ENCODE assay signal across 24 cellular contexts in the genomic region with DNA sequence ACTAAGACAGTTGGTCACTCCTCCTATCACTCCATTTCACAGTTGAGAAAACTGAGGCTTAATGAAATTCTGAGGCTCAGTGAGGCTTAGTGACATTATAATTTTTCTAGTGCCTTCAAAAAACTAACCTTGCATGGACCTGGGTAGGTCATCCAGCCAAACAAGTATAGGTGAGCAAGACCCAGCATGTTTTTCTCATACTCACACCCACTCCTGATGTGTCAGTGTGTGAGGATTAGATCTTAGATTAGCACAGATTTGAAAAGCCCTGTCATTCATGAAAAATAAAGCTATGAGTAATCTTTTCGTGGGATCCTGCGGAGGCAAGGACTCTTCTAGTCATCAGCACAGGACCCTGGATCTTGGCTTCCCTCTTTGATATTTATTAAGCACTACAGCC.
DNase-seq lines count a peak whose midpoint lies in the region; ATAC-seq and TF ChIP-seq lines count a peak whose summit lies in the region.
"Had no signal": no experiment of that assay in that cellular context is flagged by ENCODE, and none has a peak within 500 bp of the region (broad histone marks: within the 10 kb centered on the region; RNA-seq: fewer than 3 reads in every experiment).

No MANE protein-coding gene starts in this region.

- peaks cover 51% of the 10 kb centered on the region for H3K4me1 ChIP-seq in foreskin keratinocyte
- H3K4me1 ChIP-seq: ascending aorta had no signal

- H3K27me3 Mint-ChIP-seq in stimulated activated naive CD8-positive, alpha-beta T cell treated with anti-CD3 and anti-CD28 coated beads, Interleukin-15, amount 100 ng/mL, for 72 hours = peaks cover 5% of the 10 kb centered on the region
- peaks cover 4% of the 10 kb centered on the region for H3K27me3 Mint-ChIP-seq in activated T-helper 17 cell treated with anti-CD3 and anti-CD28 coated beads, Interleukin-2, amount 50 U/mL, for 72 hours

- H3K27me3 ChIP-seq in foreskin keratinocyte = no peaks in the 10 kb centered on the region
- H3K27me3 ChIP-seq: ascending aorta; BLaER1 treated with 17β-estradiol and CSF1 and Interleukin-3, amounts not matched to agents 10 nM and 100 nM had no signal

- DNase-seq in stimulated activated naive CD8-positive, alpha-beta T cell treated with anti-CD3 and anti-CD28 coated beads, Interleukin-15, Interleukin-2, amounts not matched to agents 100 U/mL and 50 U/mL, for 24 hours = no peak
- no peak for DNase-seq in stimulated activated naive CD8-positive, alpha-beta T cell treated with anti-CD3 and anti-CD28 coated beads, Interleukin-15, amount 100 ng/mL, for 72 hours
- DNase-seq in foreskin keratinocyte (peak; percentile 86 to 91), OCI-M1 (lab: John Stamatoyannopoulos, UW) (no peak), NCI-H2107 treated with DMSO at 0.1 percent for 48 hours (lab: John Stamatoyannopoulos, UW; ENCODE audit: unreplicated experiment) (no peak)
- DNase-seq: activated CD4-positive, alpha-beta memory T cell treated with anti-CD3 and anti-CD28 coated beads, Interleukin-2, amount 10 ng/mL, durations not matched to agents 7 days and 5 days; activated CD4-positive, CD25-positive, alpha-beta regulatory T cell; activated naive CD4-positive, alpha-beta T cell treated with anti-CD3 and anti-CD28 coated beads for 36 hours; activated T-cell treated with anti-CD3 and anti-CD28 coated beads for 4 hours; Calu3; foreskin fibroblast; mesendoderm; naive B cell; NCI-H1105; NCI-H2081 treated with DMSO at 0.1 percent for 48 hours; NCI-H446; NCI-H82; occipital lobe; SHP77 had no signal

- H3K4me1 Mint-ChIP-seq in stimulated activated naive CD8-positive, alpha-beta T cell treated with anti-CD3 and anti-CD28 coated beads, Interleukin-15, amount 100 ng/mL, for 72 hours = no peaks in the 10 kb centered on the region
- H3K4me1 Mint-ChIP-seq in activated T-helper 17 cell treated with anti-CD3 and anti-CD28 coated beads, Interleukin-2, amount 50 U/mL, for 72 hours = peaks cover 5% of the 10 kb centered on the region
- H3K4me1 Mint-ChIP-seq: activated CD4-positive, alpha-beta memory T cell treated with anti-CD3 and anti-CD28 coated beads, Interleukin-2, amount 10 ng/mL, durations not matched to agents 7 days and 5 days; naive B cell had no signal

- no peak overlapping the region for H3K27ac Mint-ChIP-seq in stimulated activated naive CD8-positive, alpha-beta T cell treated with anti-CD3 and anti-CD28 coated beads, Interleukin-15, amount 100 ng/mL, for 72 hours
- H3K27ac Mint-ChIP-seq in activated T-helper 17 cell treated with anti-CD3 and anti-CD28 coated beads, Interleukin-2, amount 50 U/mL, for 72 hours = no peak overlapping the region
- H3K27ac Mint-ChIP-seq: activated CD4-positive, alpha-beta memory T cell treated with anti-CD3 and anti-CD28 coated beads, Interleukin-2, amount 10 ng/mL, durations not matched to agents 7 days and 5 days; activated naive CD4-positive, alpha-beta T cell treated with anti-CD3 and anti-CD28 coated beads for 36 hours had no signal

- no peaks in the 10 kb centered on the region for H3K9me3 Mint-ChIP-seq in stimulated activated naive CD8-positive, alpha-beta T cell treated with anti-CD3 and anti-CD28 coated beads, Interleukin-15, amount 100 ng/mL, for 72 hours
- no peaks in the 10 kb centered on the region for H3K9me3 Mint-ChIP-seq in activated T-helper 17 cell treated with anti-CD3 and anti-CD28 coated beads, Interleukin-2, amount 50 U/mL, for 72 hours
- H3K9me3 Mint-ChIP-seq: activated CD4-positive, alpha-beta memory T cell treated with anti-CD3 and anti-CD28 coated beads, Interleukin-2, amount 10 ng/mL, durations not matched to agents 7 days and 5 days; activated naive CD4-positive, alpha-beta T cell treated with anti-CD3 and anti-CD28 coated beads for 36 hours had no signal

- H3K36me3 Mint-ChIP-seq in activated T-helper 17 cell treated with anti-CD3 and anti-CD28 coated beads, Interleukin-2, amount 50 U/mL, for 72 hours (ENCODE audit: low read depth) = no peaks in the 10 kb centered on the region
- H3K36me3 Mint-ChIP-seq: naive B cell had no signal

- peak; percentile 47 for ATAC-seq in stimulated activated naive CD8-positive, alpha-beta T cell treated with anti-CD3 and anti-CD28 coated beads, Interleukin-15, Interleukin-2, amounts not matched to agents 100 U/mL and 50 U/mL, for 24 hours
- ATAC-seq in stimulated activated naive CD8-positive, alpha-beta T cell treated with anti-CD3 and anti-CD28 coated beads, Interleukin-15, amount 100 ng/mL, for 72 hours = no peak
- peak; percentile 73 for ATAC-seq in activated T-helper 17 cell treated with anti-CD3 and anti-CD28 coated beads, Interleukin-2, amount 50 U/mL, for 72 hours (replicated peaks)
- ATAC-seq in foreskin keratinocyte (peak; percentile 66), HG03045 (IDR thresholded peaks at IDR 0.05; ENCODE audit: unreplicated experiment) (no peak)
- ATAC-seq: HepG2 had no signal

- no peak for TF ChIP-seq CTCF in foreskin keratinocyte (conservative IDR thresholded peaks at IDR 0.05)

- peak overlapping the region; percentile 74 for H3K27ac ChIP-seq in foreskin keratinocyte
- H3K27ac ChIP-seq: ascending aorta had no signal

- no peak overlapping the region for H3K4me3 Mint-ChIP-seq in stimulated activated naive CD8-positive, alpha-beta T cell treated with anti-CD3 and anti-CD28 coated beads, Interleukin-15, amount 100 ng/mL, for 72 hours
- no peak overlapping the region for H3K4me3 Mint-ChIP-seq in activated T-helper 17 cell treated with anti-CD3 and anti-CD28 coated beads, Interleukin-2, amount 50 U/mL, for 72 hours
- H3K4me3 Mint-ChIP-seq: activated CD4-positive, alpha-beta memory T cell treated with anti-CD3 and anti-CD28 coated beads, Interleukin-2, amount 10 ng/mL, durations not matched to agents 7 days and 5 days; activated naive CD4-positive, alpha-beta T cell treated with anti-CD3 and anti-CD28 coated beads for 36 hours; naive B cell had no signal

Comparison
In these comparisons a context has a peak if more than half of its experiments do, and no peak if none do; other contexts are left out.
1. ATAC-seq: peak in stimulated activated naive CD8-positive, alpha-beta T cell treated with anti-CD3 and anti-CD28 coated beads, Interleukin-15, Interleukin-2, amounts not matched to agents 100 U/mL and 50 U/mL, for 24 hours (single experiment), activated T-helper 17 cell treated with anti-CD3 and anti-CD28 coated beads, Interleukin-2, amount 50 U/mL, for 72 hours (single experiment) and foreskin keratinocyte (single experiment); none in stimulated activated naive CD8-positive, alpha-beta T cell treated with anti-CD3 and anti-CD28 coated beads, Interleukin-15, amount 100 ng/mL, for 72 hours (single experiment) and HG03045 (single experiment).
2. DNase-seq: peak in foreskin keratinocyte (2 of 2); none in stimulated activated naive CD8-positive, alpha-beta T cell treated with anti-CD3 and anti-CD28 coated beads, Interleukin-15, Interleukin-2, amounts not matched to agents 100 U/mL and 50 U/mL, for 24 hours (single experiment), stimulated activated naive CD8-positive, alpha-beta T cell treated with anti-CD3 and anti-CD28 coated beads, Interleukin-15, amount 100 ng/mL, for 72 hours (0 of 2), OCI-M1 (single experiment) and NCI-H2107 treated with DMSO at 0.1 percent for 48 hours (single experiment).